ENCODE assay signal across 11 cellular contexts in the genomic region with DNA sequence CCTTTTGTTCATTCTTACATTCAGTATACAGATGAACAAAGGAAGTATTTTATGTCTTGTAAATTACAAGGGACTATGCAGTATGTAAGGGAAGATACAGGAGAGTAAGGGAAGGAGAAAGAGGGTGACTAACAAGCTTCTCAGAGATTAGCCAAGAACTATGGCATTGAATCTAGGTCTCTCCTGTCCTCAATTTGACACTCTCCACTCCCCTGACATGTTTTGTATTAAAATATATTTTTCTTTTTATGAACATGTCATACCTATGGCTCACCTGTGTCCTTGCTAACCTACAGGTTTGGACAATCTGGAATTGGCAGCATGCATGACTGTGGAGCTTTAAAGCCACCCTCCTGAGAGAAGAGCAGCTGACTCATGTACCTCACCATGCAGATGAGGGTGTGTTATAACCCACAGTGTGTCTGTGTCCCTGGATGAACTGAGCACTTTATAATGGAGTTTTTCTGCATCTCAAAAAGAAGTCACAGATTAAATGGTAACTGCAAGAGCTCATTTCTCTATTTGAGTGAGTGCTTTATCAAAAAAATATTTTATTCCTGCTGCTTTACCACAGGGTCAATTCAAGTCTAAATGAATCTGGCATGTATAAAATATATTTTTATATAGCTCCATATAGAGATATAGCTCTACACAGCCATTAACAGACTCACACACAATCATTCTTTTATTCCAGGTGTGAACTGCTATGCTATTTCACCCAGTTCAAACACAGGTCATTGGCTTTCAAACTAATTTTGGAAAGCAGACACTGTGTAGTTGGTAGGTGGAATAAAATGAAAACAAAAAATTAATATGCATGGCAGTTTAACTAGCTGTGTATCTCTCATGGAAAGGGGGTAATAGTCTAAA.
DNase-seq lines count a peak whose midpoint lies in the region; ATAC-seq, FAIRE-seq and TF ChIP-seq lines count a peak whose summit lies in the region.
"Had no signal": no experiment of that assay in that cellular context is flagged by ENCODE, and none has a peak within 500 bp of the region (broad histone marks: within the 10 kb centered on the region; RNA-seq: fewer than 3 reads in every experiment).

No MANE protein-coding gene starts in this region.

- DNase-seq in EH (ENCODE audit: low read depth) (peak; percentile 67), K562 (ENCODE audit: extremely low read depth in 1 of 4, low spot score in 3 of 4) (peak in 2 of 4 experiments; percentile 59 to 66), NCI-H1092 treated with DMSO at 0.1 percent for 48 hours (lab: John Stamatoyannopoulos, UW) (no peak), ovary (no peak)
- DNase-seq in natural killer cell treated with Interleukin-12 subunit alpha and Interleukin-12 subunit beta and Interleukin-15 and Interleukin-18, amount 100 ng/mL, for 72 hours (ENCODE audit: low spot score): no peak
- DNase-seq: gastrocnemius medialis, naive B cell had no signal

- TF ChIP-seq EP300 in K562 (IDR thresholded peaks at IDR 0.05; ENCODE audit: low read length) (no peak; the same call in 1 of the 2 replicates), ovary (IDR thresholded peaks at IDR 0.05) (no peak)

- H3K9me3 Mint-ChIP-seq in natural killer cell treated with Interleukin-12 subunit alpha and Interleukin-12 subunit beta and Interleukin-15 and Interleukin-18, amount 100 ng/mL, for 72 hours: peaks cover 6% of the 10 kb centered on the region
- H3K9me3 Mint-ChIP-seq: naive B cell had no signal

- intact Hi-C loops in K562 (cut with micrococcal nuclease): loop anchor here (5.0 kb wide), 1 partner anchor 63 kb away; a partner anchor contains a TSS
- intact Hi-C loops in ovary (cut with DNase I): no loop called here

- no peak overlapping the region for H3K4me3 Mint-ChIP-seq in natural killer cell treated with Interleukin-12 subunit alpha and Interleukin-12 subunit beta and Interleukin-15 and Interleukin-18, amount 100 ng/mL, for 72 hours

- H3K4me3 ChIP-seq in K562 (no peak overlapping the region), ovary (no peak overlapping the region)
- H3K4me3 ChIP-seq: gastrocnemius medialis had no signal

- CTCF ChIA-PET in K562 (lab: Yijun Ruan, JAX; ENCODE audit: low intra/inter-chr PET ratio): no interaction called here

- H3K79me2 ChIP-seq in K562 (ENCODE audit: control insufficient read depth, insufficient read depth, low read length): no peaks in the 10 kb centered on the region; the same call in 2 of the 3 replicates

- no peak for TF ChIP-seq CTCF in K562 (IDR thresholded peaks at IDR 0.05 in 2 of 3, conservative IDR thresholded peaks at IDR 0.05 in 1 of 3; ENCODE audit: insufficient read depth in 2 of 3, low read depth in 1 of 3, low read length in 3 of 3)
- no peak for TF ChIP-seq CTCF in ovary (IDR thresholded peaks at IDR 0.05)

- peaks cover 27 to 29% of the 10 kb centered on the region in 2 donors for H3K4me1 Mint-ChIP-seq in natural killer cell treated with Interleukin-12 subunit alpha and Interleukin-12 subunit beta and Interleukin-15 and Interleukin-18, amount 100 ng/mL, for 72 hours (ENCODE audit: low read depth in 2 of 2)

- in situ Hi-C loops in K562 (cut with MboI): no loop called here

- peak; percentile 58 for ATAC-seq in HG03460 (IDR thresholded peaks at IDR 0.05; ENCODE audit: unreplicated experiment)
- ATAC-seq in K562: peak; percentile 91
- peak; percentile 56 to 59 for ATAC-seq in natural killer cell treated with Interleukin-12 subunit alpha and Interleukin-12 subunit beta and Interleukin-15 and Interleukin-18, amount 100 ng/mL, for 72 hours
- no peak for ATAC-seq in GM19328 (IDR thresholded peaks at IDR 0.05; ENCODE audit: unreplicated experiment)
- ATAC-seq in HG03135 (IDR thresholded peaks at IDR 0.05; ENCODE audit: unreplicated experiment): no peak
- ATAC-seq: gastrocnemius medialis had no signal

- no peak overlapping the region for H3K27ac Mint-ChIP-seq in natural killer cell treated with Interleukin-12 subunit alpha and Interleukin-12 subunit beta and Interleukin-15 and Interleukin-18, amount 100 ng/mL, for 72 hours

- no peaks in the 10 kb centered on the region for H3K27me3 ChIP-seq in K562 (ENCODE audit: control insufficient read depth in 2 of 2, insufficient read depth in 2 of 2, low read length in 2 of 2)
- no peaks in the 10 kb centered on the region for H3K27me3 ChIP-seq in ovary
- H3K27me3 ChIP-seq: gastrocnemius medialis had no signal

- peak overlapping the region; percentile 35 for H3K4me2 ChIP-seq in K562 (ENCODE audit: insufficient read depth, low read length)

- H3K9me3 ChIP-seq in K562 (replicated peaks; ENCODE audit: control insufficient read depth, insufficient read depth, low read depth, low read length) (no peaks in the 10 kb centered on the region), ovary (no peaks in the 10 kb centered on the region)
- H3K9me3 ChIP-seq: gastrocnemius medialis had no signal

- H3K36me3 ChIP-seq in K562 (ENCODE audit: control insufficient read depth, insufficient read depth, low read length): no peaks in the 10 kb centered on the region
- H3K36me3 ChIP-seq in ovary: no peaks in the 10 kb centered on the region
- H3K36me3 ChIP-seq: gastrocnemius medialis had no signal

- H3K4me1 ChIP-seq in K562 (replicated peaks in 1 of 2; ENCODE audit: control insufficient read depth in 2 of 2, insufficient read depth in 2 of 2, low read length in 2 of 2) (peaks cover 4 to 44% of the 10 kb centered on the region in 2 experiments), ovary (ENCODE audit: insufficient read depth) (peaks cover 1% of the 10 kb centered on the region)
- H3K4me1 ChIP-seq: gastrocnemius medialis had no signal

- no peaks in the 10 kb centered on the region for H3K9me1 ChIP-seq in K562 (ENCODE audit: control insufficient read depth, insufficient read depth, low read length)

- TF ChIP-seq RAD21 in K562 (CRISPR knock-in tag; conservative IDR thresholded peaks at IDR 0.05 in 1 of 2, IDR thresholded peaks at IDR 0.05 in 1 of 2): no peak

- H3K9ac ChIP-seq in K562 (ENCODE audit: insufficient read depth in 1 of 2, low read depth in 2 of 2, low read length in 2 of 2): no peak overlapping the region

- POLR2A ChIA-PET in K562 (lab: Yijun Ruan, JAX): interaction anchor here (0.6 to 1.7 kb wide), 7 partner anchors 12 to 197 kb away, joined by 3 to 6 read pairs (median 3); no protein-coding TSS in a partner anchor

- H3K27ac ChIP-seq in K562 (ENCODE audit: extremely low read depth, low read depth, low read length): peak overlapping the region; percentile 62; the same call in 2 of the 3 replicates
- H3K27ac ChIP-seq in ovary: no peak overlapping the region
- H3K27ac ChIP-seq: gastrocnemius medialis had no signal

- peak overlapping the region; percentile 37; the same call in 1 of the 2 replicates for H2AFZ ChIP-seq in K562 (ENCODE audit: low read depth, low read length)

- no peak for TF ChIP-seq POLR2A in K562 (conservative IDR thresholded peaks at IDR 0.05)
- TF ChIP-seq POLR2A in ovary (IDR thresholded peaks at IDR 0.05): no peak

- no peaks in the 10 kb centered on the region for H4K20me1 ChIP-seq in K562 (replicated peaks; ENCODE audit: control insufficient read depth, insufficient read depth, low read length)

- H3K36me3 Mint-ChIP-seq in natural killer cell treated with Interleukin-12 subunit alpha and Interleukin-12 subunit beta and Interleukin-15 and Interleukin-18, amount 100 ng/mL, for 72 hours: peaks cover 5% of the 10 kb centered on the region
- H3K36me3 Mint-ChIP-seq: naive B cell had no signal

- BruUV-seq in K562 (replicated peaks; lab: Mats Ljungman, UMichigan): no TSS peak

- FAIRE-seq in K562 (lab: Jason Lieb, UNC): peak; percentile 78
- FAIRE-seq: TTC549 had no signal

- H3K27me3 Mint-ChIP-seq in natural killer cell treated with Interleukin-12 subunit alpha and Interleukin-12 subunit beta and Interleukin-15 and Interleukin-18, amount 100 ng/mL, for 72 hours: no peaks in the 10 kb centered on the region
- H3K27me3 Mint-ChIP-seq: naive B cell had no signal

TF ChIP-seq in K562, 482 proteins besides CTCF, POLR2A, EP300 and RAD21 (continues in another document):
- no peak for TF ChIP-seq SMC3 (conservative IDR thresholded peaks at IDR 0.05; ENCODE audit: insufficient read depth, low read depth, low read length)
- TF ChIP-seq, protein P1, sequence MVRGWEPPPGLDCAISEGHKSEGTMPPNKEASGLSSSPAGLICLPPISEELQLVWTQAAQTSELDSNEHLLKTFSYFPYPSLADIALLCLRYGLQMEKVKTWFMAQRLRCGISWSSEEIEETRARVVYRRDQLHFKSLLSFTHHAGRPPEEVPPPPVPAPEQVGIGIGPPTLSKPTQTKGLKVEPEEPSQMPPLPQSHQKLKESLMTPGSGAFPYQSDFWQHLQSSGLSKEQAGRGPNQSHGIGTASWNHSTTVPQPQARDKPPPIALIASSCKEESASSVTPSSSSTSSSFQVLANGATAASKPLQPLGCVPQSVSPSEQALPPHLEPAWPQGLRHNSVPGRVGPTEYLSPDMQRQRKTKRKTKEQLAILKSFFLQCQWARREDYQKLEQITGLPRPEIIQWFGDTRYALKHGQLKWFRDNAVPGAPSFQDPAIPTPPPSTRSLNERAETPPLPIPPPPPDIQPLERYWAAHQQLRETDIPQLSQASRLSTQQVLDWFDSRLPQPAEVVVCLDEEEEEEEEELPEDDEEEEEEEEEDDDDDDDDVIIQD (CRISPR knock-in tag; IDR thresholded peaks at IDR 0.05): no peak
- peak; percentile 52; the same call in 1 of the 2 replicates for TF ChIP-seq JUND (IDR thresholded peaks at IDR 0.05; ENCODE audit: borderline replicate concordance, low read depth, low read length)
- peak; percentile 77; the same call in 2 of the 3 replicates for TF ChIP-seq JUND (tag; IDR thresholded peaks at IDR 0.05; ENCODE audit: borderline replicate concordance, low read depth, low read length)
- peak; percentile 61 for TF ChIP-seq ZNF316 (IDR thresholded peaks at IDR 0.05)
- TF ChIP-seq CBFA2T3 (IDR thresholded peaks at IDR 0.05): peak; percentile 27; the same call in 1 of the 2 replicates
- TF ChIP-seq PTTG1 (tag; IDR thresholded peaks at IDR 0.05; ENCODE audit: low read depth): no peak
- peak; percentile 19 for TF ChIP-seq NEUROD1 (IDR thresholded peaks at IDR 0.05; ENCODE audit: borderline replicate concordance, low read depth, low read length, partially characterized antibody)
- TF ChIP-seq RCOR1 (IDR thresholded peaks at IDR 0.05; ENCODE audit: borderline replicate concordance in 1 of 2, low read depth in 2 of 2, low read length in 2 of 2): peak in 1 of 2 experiments; percentile 10; a peak in 1 of 4 replicates
- 0 out of 2 replicates have a peak, but pooled peaks have one; percentile 14 for TF ChIP-seq GATAD2A (IDR thresholded peaks at IDR 0.05)
- TF ChIP-seq, protein P2, sequence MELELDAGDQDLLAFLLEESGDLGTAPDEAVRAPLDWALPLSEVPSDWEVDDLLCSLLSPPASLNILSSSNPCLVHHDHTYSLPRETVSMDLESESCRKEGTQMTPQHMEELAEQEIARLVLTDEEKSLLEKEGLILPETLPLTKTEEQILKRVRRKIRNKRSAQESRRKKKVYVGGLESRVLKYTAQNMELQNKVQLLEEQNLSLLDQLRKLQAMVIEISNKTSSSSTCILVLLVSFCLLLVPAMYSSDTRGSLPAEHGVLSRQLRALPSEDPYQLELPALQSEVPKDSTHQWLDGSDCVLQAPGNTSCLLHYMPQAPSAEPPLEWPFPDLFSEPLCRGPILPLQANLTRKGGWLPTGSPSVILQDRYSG (tag; conservative IDR thresholded peaks at IDR 0.05; ENCODE audit: low read depth): 0 out of 2 replicates have a peak, but pooled peaks have one; percentile 29

Comparison
In these comparisons a context has a peak if more than half of its experiments do, and no peak if none do; other contexts are left out.
1. ATAC-seq: peak in HG03460 (single experiment), K562 (single experiment) and natural killer cell treated with Interleukin-12 subunit alpha and Interleukin-12 subunit beta and Interleukin-15 and Interleukin-18, amount 100 ng/mL, for 72 hours (2 of 2); none in GM19328 (single experiment) and HG03135 (single experiment).